In the genomic region with DNA sequence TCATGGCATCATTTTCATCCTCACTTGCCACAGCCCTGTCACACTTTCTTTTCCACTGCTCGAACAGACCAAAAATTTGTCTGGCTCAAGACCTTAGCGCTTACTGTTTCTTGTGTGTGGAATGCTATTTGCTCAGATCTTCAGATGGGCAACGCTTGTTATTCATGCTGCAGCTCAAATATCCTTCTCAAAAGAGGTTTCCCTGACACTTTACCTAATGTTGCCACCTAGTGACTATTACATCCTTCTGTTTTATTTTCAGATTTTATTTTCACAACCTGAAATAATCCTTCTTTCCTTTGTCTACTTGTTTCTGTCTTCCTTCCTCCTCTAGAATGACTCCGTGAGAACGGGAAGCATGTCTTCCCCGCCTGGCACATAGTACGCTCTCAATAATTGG, we compare ENCODE assay signal across 8 cellular contexts. TPM values are rescaled to one million over a fixed set of nuclear protein-coding genes. Genes with fewer than 3 reads are reported as not detected.
A peak's percentile ranks its signal among the peaks of the same experiment; 100 is the strongest.
DNase-seq lines count a peak whose midpoint lies in the region; ATAC-seq and TF ChIP-seq lines count a peak whose summit lies in the region.

No MANE protein-coding gene starts in this region.

- TF ChIP-seq CTCF in GM12864 (IDR thresholded peaks at IDR 0.05; ENCODE audit: low read depth, low read length, missing control alignments) (peak; percentile 16), fibroblast of mammary gland (conservative IDR thresholded peaks at IDR 0.05; ENCODE audit: control insufficient read depth, insufficient read depth, low read depth, low read length) (peak; percentile 39)

- DNase-seq in AML-193 (lab: John Stamatoyannopoulos, UW), result peak; percentile 58 to 67
- DNase-seq in GM12864 (ENCODE audit: low read depth), result no peak
- DNase-seq in OCI-M1 (lab: John Stamatoyannopoulos, UW), result peak; percentile 51
- DNase-seq in fibroblast of mammary gland (ENCODE audit: low read depth), result peak; percentile 74
- no peak for DNase-seq in mucosa of gallbladder (ENCODE audit: low spot score)
- DNase-seq in mesenteric fat pad (ENCODE audit: low spot score), result no peak

- H3K4me3 ChIP-seq in GM12864 (ENCODE audit: low read depth, low read length) (no peak overlapping the region), fibroblast of mammary gland (ENCODE audit: control insufficient read depth, low read depth, low read length) (no peak overlapping the region)

- ATAC-seq in HG03025 (IDR thresholded peaks at IDR 0.05; ENCODE audit: low FRiP score, unreplicated experiment) (no peak), GM21367 (IDR thresholded peaks at IDR 0.05; ENCODE audit: unreplicated experiment) (no peak)

RNA-seq across cellular contexts. Expression of a gene that starts 5.6 kb away (rescaled TPM):
- total RNA-seq in mucosa of gallbladder (10.6 TPM), mesenteric fat pad (12.7 TPM)

Comparison
In these comparisons a context has a peak if more than half of its experiments do, and no peak if none do; other contexts are left out.
1. DNase-seq: peak in AML-193 (2 of 2), OCI-M1 (single experiment) and fibroblast of mammary gland (single experiment); none in GM12864 (single experiment), mucosa of gallbladder (single experiment) and mesenteric fat pad (single experiment).